ENCODE assay signal across 8 cellular contexts in genomic region chr10:88728107-88728763, GRCh38.
DNase-seq lines count a peak whose midpoint lies in the region; ATAC-seq, FAIRE-seq and TF ChIP-seq lines count a peak whose summit lies in the region.

No MANE protein-coding gene starts in this region.

- DNase-seq in NT2/D1 (ENCODE audit: low read depth, low spot score) (peak; percentile 66), cardiac fibroblast (ENCODE audit: low read depth in 2 of 2) (peak; percentile 4 to 52), GM19239 (ENCODE audit: insufficient read length, low spot score) (no peak), MV-4-11 (lab: John Stamatoyannopoulos, UW) (no peak), NCI-H187 treated with DMSO at 0.1 percent for 48 hours (lab: John Stamatoyannopoulos, UW) (no peak)
- DNase-seq in stimulated activated CD4-positive, alpha-beta T cell treated with anti-CD3 and anti-CD28 coated beads, Interleukin-12 subunit alpha, Interleukin-12 subunit beta, amount 100 ng/mL, for 4 hours = peak; percentile 12

- TF ChIP-seq CTCF in GM12873 (IDR thresholded peaks at IDR 0.05; ENCODE audit: insufficient read depth, low read depth, low read length, missing control alignments) (peak; percentile 63), cardiac fibroblast (IDR thresholded peaks at IDR 0.05; ENCODE audit: low read depth, low read length) (peak; percentile 59)

- no peaks in the 10 kb centered on the region for H3K9me3 ChIP-seq in NT2/D1 (ENCODE audit: insufficient read depth, low read length)

- no peaks in the 10 kb centered on the region for H3K27me3 ChIP-seq in NT2/D1 (ENCODE audit: insufficient read depth, insufficient read length)

- no peak for ATAC-seq in HG03097 (IDR thresholded peaks at IDR 0.05; ENCODE audit: low FRiP score, unreplicated experiment)

- H3K4me1 ChIP-seq in NT2/D1 (ENCODE audit: insufficient read depth, insufficient read length) = no peaks in the 10 kb centered on the region

- no peak for FAIRE-seq in GM19239 (lab: Jason Lieb, UNC)

- no peak overlapping the region for H3K4me3 ChIP-seq in NT2/D1 (ENCODE audit: insufficient read length, low read depth)
- no peak overlapping the region for H3K4me3 ChIP-seq in cardiac fibroblast (replicated peaks in 1 of 2; ENCODE audit: low read depth in 2 of 2, low read length in 2 of 2)

- no peaks in the 10 kb centered on the region for H3K36me3 ChIP-seq in NT2/D1 (ENCODE audit: insufficient read depth, insufficient read length, low read length)

- H3K9ac ChIP-seq in NT2/D1 (ENCODE audit: insufficient read length, low read depth) = no peak overlapping the region

Comparison
In these comparisons a context has a peak if more than half of its experiments do, and no peak if none do; other contexts are left out.
1. DNase-seq: peak in NT2/D1 (single experiment), cardiac fibroblast (2 of 2) and stimulated activated CD4-positive, alpha-beta T cell treated with anti-CD3 and anti-CD28 coated beads, Interleukin-12 subunit alpha, Interleukin-12 subunit beta, amount 100 ng/mL, for 4 hours (single experiment); none in GM19239 (single experiment), MV-4-11 (single experiment) and NCI-H187 treated with DMSO at 0.1 percent for 48 hours (single experiment).